Comparison of ENCODE assay signal across 1 cellular context in the genomic region with DNA sequence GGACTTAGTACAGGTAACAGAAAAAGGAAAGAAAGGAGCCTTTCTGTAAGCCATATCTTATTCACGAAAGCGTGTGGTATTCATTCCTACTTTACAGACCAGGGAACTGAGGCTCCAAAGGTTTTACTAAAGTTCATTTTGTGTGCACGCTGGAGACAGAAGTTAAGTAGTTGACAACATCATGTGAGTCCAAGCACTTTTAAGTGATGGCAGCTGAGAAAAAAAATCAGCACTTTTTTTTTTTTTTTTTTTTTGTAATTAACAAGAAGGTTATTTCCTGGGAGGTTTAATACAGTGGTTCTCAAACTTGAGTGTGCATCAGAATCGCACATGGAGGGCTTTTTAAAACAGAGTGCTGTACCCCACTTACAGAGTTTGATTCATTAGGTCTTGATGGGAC.
TF ChIP-seq lines count a peak whose summit lies in the region.

No MANE protein-coding gene starts in this region.

TF ChIP-seq in IMR-90, 13 proteins besides CTCF, POLR2A, EP300 and RAD21:
- no peak for TF ChIP-seq SMC3 (IDR thresholded peaks at IDR 0.05; ENCODE audit: low read depth, low read length)
- TF ChIP-seq CHD1 (IDR thresholded peaks at IDR 0.05; ENCODE audit: low read depth, low read length) = no peak
- TF ChIP-seq CEBPB (IDR thresholded peaks at IDR 0.05; ENCODE audit: low read depth, low read length) = no peak
